In genomic region chr9:136199391-136200288, GRCh38 we compare ENCODE assay signal across 1 cellular context.
TF ChIP-seq lines count a peak whose summit lies in the region.

No MANE protein-coding gene starts in this region.

TF ChIP-seq in SK-N-SH treated with all-trans-retinoic acid at 6 μM for 48 hours, 23 proteins besides CTCF, POLR2A, EP300 and RAD21 (continued from another document):
- no peak for TF ChIP-seq POU6F1 (CRISPR knock-in tag; IDR thresholded peaks at IDR 0.05; ENCODE audit: borderline replicate concordance, low read depth)
- TF ChIP-seq BACH2 (CRISPR knock-in tag; IDR thresholded peaks at IDR 0.05; ENCODE audit: borderline replicate concordance), result no peak
- TF ChIP-seq CSDC2 (CRISPR knock-in tag; IDR thresholded peaks at IDR 0.05), result no peak
- no peak for TF ChIP-seq ZNF70 (CRISPR knock-in tag; IDR thresholded peaks at IDR 0.05)
- TF ChIP-seq OSR1 (CRISPR knock-in tag; IDR thresholded peaks at IDR 0.05), result no peak
- no peak for TF ChIP-seq ZFP3 (CRISPR knock-in tag; IDR thresholded peaks at IDR 0.05)
- TF ChIP-seq ISL1 (CRISPR knock-in tag; IDR thresholded peaks at IDR 0.05), result no peak
- TF ChIP-seq CREB5 (CRISPR knock-in tag; IDR thresholded peaks at IDR 0.05; ENCODE audit: low read depth), result no peak
- no peak for TF ChIP-seq ZNF565 (CRISPR knock-in tag; conservative IDR thresholded peaks at IDR 0.05; ENCODE audit: low read depth)
- no peak for TF ChIP-seq SNAI2 (CRISPR knock-in tag; IDR thresholded peaks at IDR 0.05)
